In genomic region chr1:119181236-119181635, GRCh38 we compare ENCODE assay signal across 16 cellular contexts. TPM values are rescaled to one million over a fixed set of nuclear protein-coding genes. Genes with fewer than 3 reads are reported as not detected.
A peak's percentile ranks its signal among the peaks of the same experiment; 100 is the strongest.
DNase-seq lines count a peak whose midpoint lies in the region; ATAC-seq and TF ChIP-seq lines count a peak whose summit lies in the region.
"Had no signal": no experiment of that assay in that cellular context is flagged by ENCODE, and none has a peak within 500 bp of the region (broad histone marks: within the 10 kb centered on the region; RNA-seq: fewer than 3 reads in every experiment).

No MANE protein-coding gene starts in this region.

- no peak overlapping the region for H3K4me3 Mint-ChIP-seq in T-helper 17 cell
- no peak overlapping the region for H3K4me3 Mint-ChIP-seq in activated T-cell treated with anti-CD3 and anti-CD28 coated beads, Interleukin-2, amount 50 U/mL, for 72 hours
- H3K4me3 Mint-ChIP-seq: CD4-positive, CD25-positive, alpha-beta regulatory T cell; HFFc6 had no signal

- H3K27ac ChIP-seq in neural cell (ENCODE audit: low read length), result peak overlapping the region; percentile 12
- no peak overlapping the region for H3K27ac ChIP-seq in SK-N-SH (ENCODE audit: low read depth in 2 of 2, low read length in 1 of 2)
- H3K27ac ChIP-seq: BLaER1 treated with 17β-estradiol and CSF1 and Interleukin-3, amounts not matched to agents 10 nM and 100 nM; HL-60 had no signal

- TF ChIP-seq CTCF in neural cell (IDR thresholded peaks at IDR 0.05; ENCODE audit: poor library complexity, severe bottlenecking) (no peak), SK-N-SH (IDR thresholded peaks at IDR 0.05) (no peak)

- H3K27me3 ChIP-seq in neural cell (ENCODE audit: insufficient read depth, low read depth, low read length) (no peaks in the 10 kb centered on the region), SK-N-SH (ENCODE audit: insufficient read depth) (no peaks in the 10 kb centered on the region)
- H3K27me3 ChIP-seq: BLaER1 treated with 17β-estradiol and CSF1 and Interleukin-3, amounts not matched to agents 10 nM and 100 nM had no signal

- H3K36me3 ChIP-seq in neural cell (ENCODE audit: insufficient read depth, low read length), result no peaks in the 10 kb centered on the region
- no peaks in the 10 kb centered on the region for H3K36me3 ChIP-seq in SK-N-SH (replicated peaks in 1 of 2; ENCODE audit: control insufficient read depth in 1 of 2, insufficient read depth in 2 of 2, low read length in 1 of 2)

- no peak overlapping the region for H3K4me2 ChIP-seq in neural cell (ENCODE audit: low read length)
- H3K4me2 ChIP-seq in SK-N-SH, result no peak overlapping the region
- H3K4me2 ChIP-seq: BLaER1 treated with 17β-estradiol and CSF1 and Interleukin-3, amounts not matched to agents 10 nM and 100 nM had no signal

- H3K27me3 Mint-ChIP-seq in T-helper 17 cell, result no peaks in the 10 kb centered on the region
- no peaks in the 10 kb centered on the region for H3K27me3 Mint-ChIP-seq in activated T-cell treated with anti-CD3 and anti-CD28 coated beads, Interleukin-2, amount 50 U/mL, for 72 hours (ENCODE audit: low read depth)
- H3K27me3 Mint-ChIP-seq: CD4-positive, CD25-positive, alpha-beta regulatory T cell had no signal

- H3K9me3 Mint-ChIP-seq in activated T-cell treated with anti-CD3 and anti-CD28 coated beads, Interleukin-2, amount 50 U/mL, for 72 hours, result peaks cover 3 to 4% of the 10 kb centered on the region in 2 donors

- H2AFZ ChIP-seq in neural cell (ENCODE audit: low read depth, low read length), result no peak overlapping the region
- H2AFZ ChIP-seq in SK-N-SH (ENCODE audit: low read depth), result no peak overlapping the region

- no peak for ATAC-seq in T-helper 17 cell
- no peak for ATAC-seq in activated T-cell treated with anti-CD3 and anti-CD28 coated beads, Interleukin-2, amount 50 U/mL, for 72 hours (replicated peaks in 1 of 2)

- POLR2A ChIA-PET in SK-N-SH (lab: Yijun Ruan, JAX), result no interaction called here

- no peaks in the 10 kb centered on the region for H3K9me3 ChIP-seq in T-helper 17 cell (ENCODE audit: control insufficient read depth, low read length, poor library complexity, severe bottlenecking)
- no peaks in the 10 kb centered on the region for H3K9me3 ChIP-seq in neural cell (ENCODE audit: low read length)
- no peaks in the 10 kb centered on the region for H3K9me3 ChIP-seq in SK-N-SH

- H3K4me1 ChIP-seq in SK-N-SH (ENCODE audit: control insufficient read depth in 1 of 2, insufficient read depth in 2 of 2, low read depth in 1 of 2, low read length in 1 of 2), result no peaks in the 10 kb centered on the region
- H3K4me1 ChIP-seq: BLaER1 treated with 17β-estradiol and CSF1 and Interleukin-3, amounts not matched to agents 10 nM and 100 nM had no signal

- CTCF ChIA-PET in SK-N-SH (lab: Yijun Ruan, JAX), result no interaction called here

- peaks cover 6% of the 10 kb centered on the region for H3K36me3 Mint-ChIP-seq in T-helper 17 cell (ENCODE audit: low read depth)
- H3K36me3 Mint-ChIP-seq in activated T-cell treated with anti-CD3 and anti-CD28 coated beads, Interleukin-2, amount 50 U/mL, for 72 hours (ENCODE audit: insufficient read depth in 2 of 2), result peaks cover 10 to 11% of the 10 kb centered on the region in 2 donors

- DNase-seq in COR-L47 (lab: John Stamatoyannopoulos, UW) (peak; percentile 17), NCI-H146 (lab: John Stamatoyannopoulos, UW) (peak; percentile 53), T-helper 17 cell (no peak), SK-N-SH (no peak)
- no peak for DNase-seq in stimulated activated CD4-positive, alpha-beta T cell treated with anti-CD3 and anti-CD28 coated beads, Interleukin-12 subunit alpha, Interleukin-12 subunit beta, amount 100 ng/mL, for 4 hours
- DNase-seq in activated T-cell treated with anti-CD3 and anti-CD28 coated beads, Interleukin-2, amount 50 U/mL, for 72 hours, result no peak
- DNase-seq in stimulated activated CD4-positive, alpha-beta T cell treated with anti-CD3 and anti-CD28 coated beads, Interleukin-1b, Interleukin-23, amount 100 ng/mL, for 48 hours, result no peak
- DNase-seq: ACHN; Calu3; CD4-positive, CD25-positive, alpha-beta regulatory T cell; DMS 273 treated with DMSO at 0.1 percent for 48 hours; HCEC 1CT; HFFc6 had no signal

- peak overlapping the region; percentile 1 for H3K27ac Mint-ChIP-seq in T-helper 17 cell
- no peak overlapping the region for H3K27ac Mint-ChIP-seq in activated T-cell treated with anti-CD3 and anti-CD28 coated beads, Interleukin-2, amount 50 U/mL, for 72 hours
- H3K27ac Mint-ChIP-seq: CD4-positive, CD25-positive, alpha-beta regulatory T cell; HFFc6 had no signal

- no peaks in the 10 kb centered on the region for H4K20me1 ChIP-seq in neural cell (ENCODE audit: insufficient read depth)
- no peaks in the 10 kb centered on the region for H4K20me1 ChIP-seq in SK-N-SH (ENCODE audit: insufficient read depth)
- H4K20me1 ChIP-seq: BLaER1 treated with 17β-estradiol and CSF1 and Interleukin-3, amounts not matched to agents 10 nM and 100 nM had no signal

- H3K9ac ChIP-seq in neural cell (ENCODE audit: low read length), result no peak overlapping the region
- H3K9ac ChIP-seq in SK-N-SH, result no peak overlapping the region
- H3K9ac ChIP-seq: BLaER1 treated with 17β-estradiol and CSF1 and Interleukin-3, amounts not matched to agents 10 nM and 100 nM had no signal

- H3K9me2 ChIP-seq in neural cell (ENCODE audit: insufficient read depth, low read length) (no peaks in the 10 kb centered on the region), SK-N-SH (no peaks in the 10 kb centered on the region)

- no peaks in the 10 kb centered on the region for H3K79me2 ChIP-seq in neural cell (replicated peaks; ENCODE audit: insufficient read depth, low read length)
- no peaks in the 10 kb centered on the region for H3K79me2 ChIP-seq in SK-N-SH (ENCODE audit: insufficient read depth)

- 73% methylated on average over 3 of the region's 3 CpGs for WGBS in SK-N-SH (ENCODE audit: low lambda C conversion rate)

- TF ChIP-seq EP300 in neural cell (conservative IDR thresholded peaks at IDR 0.05; ENCODE audit: poor library complexity, severe bottlenecking) (no peak), SK-N-SH (IDR thresholded peaks at IDR 0.05; ENCODE audit: borderline replicate concordance in 1 of 2, low read depth in 1 of 2, low read length in 1 of 2) (no peak)

- H3K4me1 Mint-ChIP-seq in T-helper 17 cell, result no peaks in the 10 kb centered on the region
- no peaks in the 10 kb centered on the region for H3K4me1 Mint-ChIP-seq in activated T-cell treated with anti-CD3 and anti-CD28 coated beads, Interleukin-2, amount 50 U/mL, for 72 hours (ENCODE audit: low read depth)
- H3K4me1 Mint-ChIP-seq: CD4-positive, CD25-positive, alpha-beta regulatory T cell had no signal

- H3F3A ChIP-seq in neural cell (ENCODE audit: insufficient read depth, low read length, poor library complexity, severe bottlenecking), result no peaks in the 10 kb centered on the region
- no peaks in the 10 kb centered on the region for H3F3A ChIP-seq in SK-N-SH (replicated peaks; ENCODE audit: insufficient read depth)

- H3K4me3 ChIP-seq in neural cell (ENCODE audit: low read length) (no peak overlapping the region), SK-N-SH (ENCODE audit: low read depth in 2 of 2, low read length in 1 of 2) (no peak overlapping the region)
- H3K4me3 ChIP-seq: BLaER1 treated with 17β-estradiol and CSF1 and Interleukin-3, amounts not matched to agents 10 nM and 100 nM had no signal

- TF ChIP-seq RAD21 in neural cell (conservative IDR thresholded peaks at IDR 0.05) (no peak), SK-N-SH (IDR thresholded peaks at IDR 0.05; ENCODE audit: low read length) (no peak)

TF ChIP-seq in SK-N-SH, 30 proteins besides CTCF, POLR2A, EP300 and RAD21:
- TF ChIP-seq GABPA (IDR thresholded peaks at IDR 0.05; ENCODE audit: low read depth) (no peak), CHD2 (IDR thresholded peaks at IDR 0.05; ENCODE audit: low read length, partially characterized antibody) (no peak), SIN3A (IDR thresholded peaks at IDR 0.05; ENCODE audit: borderline replicate concordance, low read depth, low read length) (no peak)

RNA-seq across cellular contexts. Expression of gene WARS2, which starts 40.8 kb away (rescaled TPM):
- 10 to 100 TPM; 30.3 to 31.1 TPM for total RNA-seq in T-helper 17 cell
- polyA plus RNA-seq in neural cell (4.7 and 4.8 TPM in 2 replicates), SK-N-SH (2012; rRNA removed) (3.6 and 4.8 TPM in 2 replicates)
- polyA minus RNA-seq in neural cell, result 13.6 and 15.5 TPM in 2 replicates
- 10 to 100 TPM; 19.4 to 21.3 TPM for total RNA-seq in activated T-cell treated with anti-CD3 and anti-CD28 coated beads, Interleukin-2, amount 50 U/mL, for 72 hours
- 5.1 TPM in 2 replicates for polyA plus RNA-seq in SK-N-SH (2012; cell fraction: cytosol; rRNA removed)
- polyA plus RNA-seq in SK-N-SH (2012; cell fraction: nucleus; rRNA removed), result 3.8 and 4.9 TPM in 2 replicates

Comparison
In these comparisons a context has a peak if more than half of its experiments do, and no peak if none do; other contexts are left out.
1. DNase-seq: peak in COR-L47 (single experiment) and NCI-H146 (single experiment); none in T-helper 17 cell (0 of 3), stimulated activated CD4-positive, alpha-beta T cell treated with anti-CD3 and anti-CD28 coated beads, Interleukin-12 subunit alpha, Interleukin-12 subunit beta, amount 100 ng/mL, for 4 hours (single experiment), activated T-cell treated with anti-CD3 and anti-CD28 coated beads, Interleukin-2, amount 50 U/mL, for 72 hours (0 of 2), SK-N-SH (single experiment) and stimulated activated CD4-positive, alpha-beta T cell treated with anti-CD3 and anti-CD28 coated beads, Interleukin-1b, Interleukin-23, amount 100 ng/mL, for 48 hours (single experiment).